In the genomic region with DNA sequence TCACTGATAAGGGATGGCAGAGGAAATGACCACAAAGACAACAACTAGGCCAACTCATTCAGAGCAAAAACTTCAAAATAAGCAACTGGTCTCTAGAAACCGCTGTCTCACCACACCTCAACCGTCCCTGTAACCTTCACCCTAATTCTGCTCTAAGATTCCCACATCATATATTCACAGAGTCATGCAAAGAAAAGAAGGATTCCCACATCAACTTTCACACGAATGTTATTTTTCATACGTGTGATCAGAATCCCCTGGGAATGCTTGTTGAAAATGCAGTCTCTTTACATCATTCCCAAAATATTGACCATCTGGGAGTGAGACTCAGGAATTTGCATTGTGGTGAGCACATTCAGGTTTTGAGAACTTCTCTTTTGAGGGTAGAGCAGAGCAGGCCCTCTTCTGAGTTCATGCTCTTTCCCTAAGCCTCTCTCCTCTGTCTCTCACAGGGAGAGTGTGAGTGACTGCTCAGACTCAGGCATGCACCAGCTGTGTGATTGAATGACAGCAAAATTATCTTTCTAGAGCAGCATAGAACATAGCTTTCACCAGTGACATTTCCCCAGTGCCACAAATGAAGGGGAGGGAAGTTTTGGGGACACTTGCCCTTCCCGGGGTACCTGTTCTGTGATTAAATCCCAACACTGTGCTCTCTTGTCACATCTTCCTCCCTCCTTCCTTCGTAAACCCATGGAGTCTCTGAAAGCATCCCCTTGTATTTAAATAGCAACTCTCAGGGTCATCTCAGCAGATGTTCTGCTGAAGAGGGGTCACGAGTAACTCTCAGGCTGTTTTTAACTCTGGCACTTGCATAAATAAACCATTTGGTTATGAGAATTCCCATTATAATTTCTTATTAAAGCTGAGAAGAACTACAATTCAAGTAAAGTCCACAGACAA, we compare ENCODE assay signal across 12 cellular contexts.
DNase-seq lines count a peak whose midpoint lies in the region; ATAC-seq, FAIRE-seq and TF ChIP-seq lines count a peak whose summit lies in the region.
"Had no signal": no experiment of that assay in that cellular context is flagged by ENCODE, and none has a peak within 500 bp of the region (broad histone marks: within the 10 kb centered on the region; RNA-seq: fewer than 3 reads in every experiment).

No MANE protein-coding gene starts in this region.

- TF ChIP-seq POLR2A in GM12892 (IDR thresholded peaks at IDR 0.05; ENCODE audit: low read depth, low read length): no peak

- no peak for TF ChIP-seq CTCF in right atrium auricular region (IDR thresholded peaks at IDR 0.05)

- peaks cover 11% of the 10 kb centered on the region for H3K4me1 ChIP-seq in SJSA1 (replicated peaks)
- H3K4me1 ChIP-seq in right atrium auricular region: peaks cover 0 to 25% of the 10 kb centered on the region in 2 donors

- peak; percentile 81 for FAIRE-seq in GM12892 (lab: Jason Lieb, UNC)
- FAIRE-seq: G401.6 had no signal

- H3K27me3 ChIP-seq in SJSA1 (replicated peaks): no peaks in the 10 kb centered on the region
- no peaks in the 10 kb centered on the region for H3K27me3 ChIP-seq in right atrium auricular region
- H3K27me3 ChIP-seq: tibial nerve had no signal

- ATAC-seq in GM21515 (IDR thresholded peaks at IDR 0.05; ENCODE audit: unreplicated experiment): peak; percentile 64

- H3K9me3 ChIP-seq in SJSA1 (replicated peaks) (no peaks in the 10 kb centered on the region), right atrium auricular region (no peaks in the 10 kb centered on the region)

- H3K4me3 ChIP-seq in SJSA1 (no peak overlapping the region), right atrium auricular region (no peak overlapping the region)
- H3K4me3 ChIP-seq: tibial nerve had no signal

- H3K27ac ChIP-seq in SJSA1: peak overlapping the region; percentile 28
- H3K27ac ChIP-seq in right atrium auricular region: peak overlapping the region; percentile 62 to 67
- H3K27ac ChIP-seq: HL-60, tibial nerve had no signal

- H3K36me3 ChIP-seq in SJSA1 (no peaks in the 10 kb centered on the region; the same call in 1 of the 2 replicates), right atrium auricular region (no peaks in the 10 kb centered on the region)

- DNase-seq in GM12892 (ENCODE audit: insufficient read length): no peak
- DNase-seq in SJSA1 (ENCODE audit: low read depth in 1 of 2, low spot score in 2 of 2): peak in 1 of 2 experiments; percentile 26
- DNase-seq in right atrium auricular region (ENCODE audit: low spot score): no peak
- no peak for DNase-seq in stimulated activated CD8-positive, alpha-beta memory T cell treated with anti-CD3 and anti-CD28 coated beads, Interleukin-4, amount 100 ng/mL, for 48 hours
- no peak for DNase-seq in stimulated activated CD4-positive, alpha-beta T cell treated with anti-CD3 and anti-CD28 coated beads, Interleukin-2, amount 100 ng/mL, for 24 hours
- DNase-seq in middle frontal gyrus (ENCODE audit: extremely low spot score, low spot score): no peak
- DNase-seq in SK-N-DZ (ENCODE audit: low spot score): no peak
- DNase-seq: amniotic stem cell had no signal
